ENCODE assay signal across 23 cellular contexts in genomic region chr10:113165643-113166042, GRCh38.
"Had no signal": no experiment of that assay in that cellular context is flagged by ENCODE, and none has a peak within 500 bp of the region (broad histone marks: within the 10 kb centered on the region; RNA-seq: fewer than 3 reads in every experiment).

No MANE protein-coding gene starts in this region.

- H3K4me3 ChIP-seq: Peyer's patch, SJCRH30 had no signal

- H3K4me3 Mint-ChIP-seq: activated CD8-positive, alpha-beta T cell treated with anti-CD3 and anti-CD28 coated beads, Interleukin-2, amount 10 ng/mL, durations not matched to agents 7 days and 5 days; activated naive CD4-positive, alpha-beta T cell treated with anti-CD3 and anti-CD28 coated beads, Interleukin-2, amount 50 U/mL, for 24 hours had no signal

- H3K27ac Mint-ChIP-seq: activated CD8-positive, alpha-beta T cell treated with anti-CD3 and anti-CD28 coated beads, Interleukin-2, amount 10 ng/mL, durations not matched to agents 7 days and 5 days; activated naive CD4-positive, alpha-beta T cell treated with anti-CD3 and anti-CD28 coated beads, Interleukin-2, amount 50 U/mL, for 24 hours had no signal

- H3K27me3 ChIP-seq: Peyer's patch, SJCRH30 had no signal

- H3K9me3 Mint-ChIP-seq: activated naive CD4-positive, alpha-beta T cell treated with anti-CD3 and anti-CD28 coated beads, Interleukin-2, amount 50 U/mL, for 24 hours had no signal

- H3K27ac ChIP-seq: Peyer's patch, RWPE1, SJCRH30, VCaP had no signal

- H3K27me3 Mint-ChIP-seq: activated naive CD4-positive, alpha-beta T cell treated with anti-CD3 and anti-CD28 coated beads, Interleukin-2, amount 50 U/mL, for 24 hours had no signal

- DNase-seq: activated CD4-positive, alpha-beta T cell treated with anti-CD3 and anti-CD28 coated beads for 4 hours; activated CD4-positive, alpha-beta T cell treated with anti-CD3 and anti-CD28 coated beads, Interleukin-2, amount 50 U/mL, for 4 hours; activated CD8-positive, alpha-beta memory T cell treated with anti-CD3 and anti-CD28 coated beads, Interleukin-2, amount 50 U/mL, for 48 hours; activated CD8-positive, alpha-beta T cell treated with anti-CD3 and anti-CD28 coated beads, Interleukin-2, amount 10 ng/mL, durations not matched to agents 7 days and 5 days; activated naive CD4-positive, alpha-beta T cell; activated T-cell treated with anti-CD3 and anti-CD28 coated beads, Interleukin-2, amount 50 U/mL, for 1 hour; aorta; central memory CD4-positive, alpha-beta T cell; MM.1S; NCI-H1105 treated with DMSO at 0.1 percent for 48 hours; NCI-H1436 treated with DMSO at 0.1 percent for 48 hours; NCI-H187; NCI-H2081; NCI-H510A treated with DMSO at 0.1 percent for 48 hours; NCI-H69; Peyer's patch; Right ventricle myocardium superior; SJCRH30; SK-N-SH; T-helper 1 cell had no signal

- ATAC-seq: activated CD8-positive, alpha-beta T cell treated with anti-CD3 and anti-CD28 coated beads, Interleukin-2, amount 10 ng/mL, durations not matched to agents 7 days and 5 days had no signal
